ENCODE assay signal across 13 cellular contexts in genomic region chr2:241035142-241035817, GRCh38. TPM values are rescaled to one million over a fixed set of nuclear protein-coding genes. Genes with fewer than 3 reads are reported as not detected.
DNase-seq lines count a peak whose midpoint lies in the region; ATAC-seq and TF ChIP-seq lines count a peak whose summit lies in the region.
"Had no signal": no experiment of that assay in that cellular context is flagged by ENCODE, and none has a peak within 500 bp of the region (broad histone marks: within the 10 kb centered on the region; RNA-seq: fewer than 3 reads in every experiment).

No MANE protein-coding gene starts in this region.

- 47 to 70% (median 65%) methylated on average over 30 to 31 of the region's 31 CpGs for WGBS in ovary, 3 donors

- H3K4me3 Mint-ChIP-seq in stimulated activated naive B cell treated with anti-CD40 and anti-IgM and Interleukin-4, amounts not matched to agents 10 μg/mL and 1 μg/mL and 100 μg/mL, for 72 hours, result peak overlapping the region in 1 of 2 donors; percentile 41

- no peaks in the 10 kb centered on the region for H3K9me3 ChIP-seq in ovary
- H3K9me3 ChIP-seq: BE2C, MG63 had no signal

- peak overlapping the region; percentile 20 for H3K27ac Mint-ChIP-seq in stimulated activated naive B cell treated with anti-CD40 and anti-IgM and Interleukin-4, amounts not matched to agents 10 μg/mL and 1 μg/mL and 100 μg/mL, for 72 hours

- H3K9me3 Mint-ChIP-seq in stimulated activated naive B cell treated with anti-CD40 and anti-IgM and Interleukin-4, amounts not matched to agents 10 μg/mL and 1 μg/mL and 100 μg/mL, for 72 hours, result no peaks in the 10 kb centered on the region

- TF ChIP-seq POLR2A in ovary (IDR thresholded peaks at IDR 0.05), result no peak

- no peak for TF ChIP-seq CTCF in ovary (IDR thresholded peaks at IDR 0.05)

- H3K27me3 ChIP-seq in ovary, result no peaks in the 10 kb centered on the region
- H3K27me3 ChIP-seq: BE2C, MG63 had no signal

- H3K4me1 Mint-ChIP-seq in stimulated activated naive B cell treated with anti-CD40 and anti-IgM and Interleukin-4, amounts not matched to agents 10 μg/mL and 1 μg/mL and 100 μg/mL, for 72 hours, result peaks cover 28 to 49% of the 10 kb centered on the region in 2 donors

- peaks cover 0 to 2% of the 10 kb centered on the region in 2 donors for H3K36me3 Mint-ChIP-seq in stimulated activated naive B cell treated with anti-CD40 and anti-IgM and Interleukin-4, amounts not matched to agents 10 μg/mL and 1 μg/mL and 100 μg/mL, for 72 hours

- no peak overlapping the region for H3K4me3 ChIP-seq in ovary
- H3K4me3 ChIP-seq: MG63 had no signal

- no peaks in the 10 kb centered on the region for H3K36me3 ChIP-seq in ovary
- H3K36me3 ChIP-seq: BE2C, MG63 had no signal

- H3K27me3 Mint-ChIP-seq in stimulated activated naive B cell treated with anti-CD40 and anti-IgM and Interleukin-4, amounts not matched to agents 10 μg/mL and 1 μg/mL and 100 μg/mL, for 72 hours, result peaks cover 0 to 3% of the 10 kb centered on the region in 2 donors

- intact Hi-C loops in head of caudate nucleus (cut with DNase I) (no loop called here), ovary (cut with DNase I) (no loop called here)

- peak; percentile 28 for DNase-seq in stimulated activated CD4-positive, alpha-beta T cell treated with anti-CD3 and anti-CD28 coated beads, Interleukin-2, amount 100 ng/mL, for 4 hours (ENCODE audit: low read depth)
- no peak for DNase-seq in stimulated activated CD4-positive, alpha-beta T cell treated with anti-CD3 and anti-CD28 coated beads, Interleukin-12 subunit alpha, Interleukin-12 subunit beta, amount 100 ng/mL, for 4 hours
- DNase-seq in activated CD4-positive, alpha-beta T cell treated with anti-CD3 and anti-CD28 coated beads, Interleukin-2, amount 50 U/mL, for 1 hour, result peak; percentile 58
- DNase-seq in head of caudate nucleus (peak in 38 of 42 donors; percentile 13 to 77 (median 50)), NCI-H345 (lab: John Stamatoyannopoulos, UW) (no peak), ovary (no peak)
- DNase-seq in stimulated activated naive B cell treated with anti-CD40 and anti-IgM and Interleukin-4, amounts not matched to agents 10 μg/mL and 1 μg/mL and 100 μg/mL, for 72 hours, result no peak
- DNase-seq: BE2C, MG63, midbrain, NCI-H774 had no signal

- H3K4me1 ChIP-seq in ovary (ENCODE audit: insufficient read depth), result no peaks in the 10 kb centered on the region
- H3K4me1 ChIP-seq: BE2C had no signal

- TF ChIP-seq EP300 in ovary (IDR thresholded peaks at IDR 0.05), result no peak

- H3K27ac ChIP-seq in ovary, result no peak overlapping the region
- H3K27ac ChIP-seq: coronary artery had no signal

- no peak for ATAC-seq in stimulated activated naive B cell treated with anti-CD40 and anti-IgM and Interleukin-4, amounts not matched to agents 10 μg/mL and 1 μg/mL and 100 μg/mL, for 72 hours (replicated peaks)
- ATAC-seq in HG03565 (IDR thresholded peaks at IDR 0.05; ENCODE audit: unreplicated experiment), result no peak

RNA-seq across cellular contexts. Expression of gene SNED1, which starts 36.9 kb away (rescaled TPM):
- total RNA-seq in ovary, result 10 to 100 TPM; 32.7 to 69.5 (median 50.3) TPM
- polyA plus RNA-seq in ovary, result 10 to 100 TPM; 16.7 to 29.5 TPM

Comparison
In these comparisons a context has a peak if more than half of its experiments do, and no peak if none do; other contexts are left out.
1. DNase-seq: peak in stimulated activated CD4-positive, alpha-beta T cell treated with anti-CD3 and anti-CD28 coated beads, Interleukin-2, amount 100 ng/mL, for 4 hours (single experiment), activated CD4-positive, alpha-beta T cell treated with anti-CD3 and anti-CD28 coated beads, Interleukin-2, amount 50 U/mL, for 1 hour (single experiment) and head of caudate nucleus (38 of 42); none in stimulated activated CD4-positive, alpha-beta T cell treated with anti-CD3 and anti-CD28 coated beads, Interleukin-12 subunit alpha, Interleukin-12 subunit beta, amount 100 ng/mL, for 4 hours (single experiment), stimulated activated naive B cell treated with anti-CD40 and anti-IgM and Interleukin-4, amounts not matched to agents 10 μg/mL and 1 μg/mL and 100 μg/mL, for 72 hours (single experiment), NCI-H345 (single experiment) and ovary (0 of 5).